14 cellular contexts compared by ENCODE assay signal in genomic region chr6:30323806-30324205, GRCh38. TPM values are rescaled to one million over a fixed set of nuclear protein-coding genes. Genes with fewer than 3 reads are reported as not detected.
DNase-seq lines count a peak whose midpoint lies in the region; ATAC-seq, FAIRE-seq and TF ChIP-seq lines count a peak whose summit lies in the region.
"Had no signal": no experiment of that assay in that cellular context is flagged by ENCODE, and none has a peak within 500 bp of the region (broad histone marks: within the 10 kb centered on the region; RNA-seq: fewer than 3 reads in every experiment).

No MANE protein-coding gene starts in this region.

- H3K36me3 Mint-ChIP-seq in brain: peaks cover 20% of the 10 kb centered on the region

- H3K36me3 ChIP-seq in HepG2 (replicated peaks in 1 of 2; ENCODE audit: control insufficient read depth in 1 of 2, insufficient read depth in 2 of 2, low read length in 2 of 2): peaks cover 3 to 14% of the 10 kb centered on the region in 2 experiments
- H3K36me3 ChIP-seq in right lobe of liver: no peaks in the 10 kb centered on the region
- no peaks in the 10 kb centered on the region for H3K36me3 ChIP-seq in smooth muscle cell (ENCODE audit: low read depth)

- in situ Hi-C loops in HepG2 (cut with HindIII; ENCODE audit: extremely low pct_ligation_motif_present, low pct_unique_long_range_greater_than_20kb): no loop called here

- H3K27ac Mint-ChIP-seq in brain: peak overlapping the region in 2 of 5 experiments; percentile 45 to 50

- H3K9me3 ChIP-seq in HepG2 (ENCODE audit: low read length) (no peaks in the 10 kb centered on the region), right lobe of liver (no peaks in the 10 kb centered on the region), smooth muscle cell (replicated peaks; ENCODE audit: low read depth) (no peaks in the 10 kb centered on the region)
- H3K9me3 ChIP-seq: mucosa of descending colon had no signal

- DNase-seq in HepG2 (ENCODE audit: low spot score) (no peak), right lobe of liver (no peak), OCI-M1 (lab: John Stamatoyannopoulos, UW) (peak; percentile 13), smooth muscle cell (lab: John Stamatoyannopoulos, UW; ENCODE audit: unreplicated experiment) (no peak), NCI-H2227 (lab: John Stamatoyannopoulos, UW; ENCODE audit: unreplicated experiment) (no peak), iPS-NIHi11 (ENCODE audit: low spot score) (no peak)
- DNase-seq: activated naive CD4-positive, alpha-beta T cell treated with anti-CD3 and anti-CD28 coated beads, Interleukin-2, amount 50 U/mL, for 16 hours; mucosa of descending colon; NCI-H1694; NCI-H82; stimulated activated CD4-positive, alpha-beta T cell treated with anti-CD3 and anti-CD28 coated beads, Interleukin-4, amount 100 ng/mL, for 4 hours had no signal

- BruUV-seq in HepG2 (replicated peaks; lab: Mats Ljungman, UMichigan): no TSS peak

- H4K20me1 ChIP-seq in HepG2 (ENCODE audit: insufficient read depth, low read length) (peaks cover 50% of the 10 kb centered on the region), smooth muscle cell (ENCODE audit: low read depth) (peaks cover 63% of the 10 kb centered on the region)

- peaks cover 6% of the 10 kb centered on the region for H3K27me3 Mint-ChIP-seq in brain
- H3K27me3 Mint-ChIP-seq: B cell had no signal

- H3K27me3 ChIP-seq in HepG2 (ENCODE audit: control insufficient read depth in 1 of 2, insufficient read depth in 2 of 2, low read length in 2 of 2) (no peaks in the 10 kb centered on the region; a peak in 1 of 5 replicates), right lobe of liver (no peaks in the 10 kb centered on the region), smooth muscle cell (ENCODE audit: low read depth) (no peaks in the 10 kb centered on the region)

- TF ChIP-seq EP300 in HepG2 (IDR thresholded peaks at IDR 0.05; ENCODE audit: low read depth in 2 of 2, low read length in 2 of 2) (no peak), HepG2 (CRISPR knock-in tag; IDR thresholded peaks at IDR 0.05; ENCODE audit: borderline replicate concordance) (no peak)

- FAIRE-seq in HepG2 (lab: Jason Lieb, UNC): no peak

- no peak overlapping the region for H3K9ac ChIP-seq in HepG2 (ENCODE audit: insufficient read depth, low read depth, low read length)
- peak overlapping the region; percentile 40 for H3K9ac ChIP-seq in smooth muscle cell (ENCODE audit: low read depth)

- H3K4me3 Mint-ChIP-seq in brain: peak overlapping the region; percentile 23 to 98 (median 97)

- H3K79me2 ChIP-seq in HepG2 (ENCODE audit: insufficient read depth, low read length): peaks cover 78% of the 10 kb centered on the region
- H3K79me2 ChIP-seq in smooth muscle cell (ENCODE audit: low read depth): peaks cover 70% of the 10 kb centered on the region

- H3K9me3 Mint-ChIP-seq in brain: no peaks in the 10 kb centered on the region

- H3K4me2 ChIP-seq in HepG2 (ENCODE audit: low read depth, low read length) (peak overlapping the region; percentile 100), smooth muscle cell (peak overlapping the region; percentile 98)

- no peak for ATAC-seq in HepG2
- ATAC-seq in right lobe of liver: no peak
- no peak for ATAC-seq in HG03139 (IDR thresholded peaks at IDR 0.05; ENCODE audit: unreplicated experiment)
- ATAC-seq: mucosa of descending colon had no signal

- WGBS in HepG2 (ENCODE audit: low lambda C conversion rate): 96% methylated on average over 1 of the region's 1 CpG
- WGBS in right lobe of liver (ENCODE audit: insufficient coverage, low coverage, low lambda C conversion rate, missing lambda C conversion rate): 100% methylated on average over 1 of the region's 1 CpG
- 92% methylated on average over 1 of the region's 1 CpG for WGBS in smooth muscle cell (ENCODE audit: low lambda C conversion rate)

- no peak for TF ChIP-seq CTCF in HepG2 (CRISPR knock-in tag; IDR thresholded peaks at IDR 0.05)
- no peak for TF ChIP-seq CTCF in right lobe of liver (IDR thresholded peaks at IDR 0.05)
- TF ChIP-seq CTCF in brain (conservative IDR thresholded peaks at IDR 0.05): no peak
- no peak for TF ChIP-seq CTCF in smooth muscle cell (IDR thresholded peaks at IDR 0.05; ENCODE audit: borderline replicate concordance, insufficient read depth, poor library complexity, severe bottlenecking)

- H2AFZ ChIP-seq in HepG2 (ENCODE audit: low read length): no peak overlapping the region
- H2AFZ ChIP-seq in smooth muscle cell (ENCODE audit: low read depth): no peak overlapping the region

- TF ChIP-seq RAD21 in HepG2 (CRISPR knock-in tag; IDR thresholded peaks at IDR 0.05): no peak

- CTCF ChIA-PET in HepG2 (lab: Yijun Ruan, JAX; ENCODE audit: low intra/inter-chr PET ratio, low total read pairs): no interaction called here

- peaks cover 4% of the 10 kb centered on the region for H3F3A ChIP-seq in smooth muscle cell (ENCODE audit: low read depth)

- intact Hi-C loops in HepG2 (cut with micrococcal nuclease; ENCODE audit: unreplicated experiment) (loop anchor here (10.0 kb wide), 1 partner anchor 89 kb away; no protein-coding TSS in a partner anchor), right lobe of liver (cut with DNase I) (no loop called here)

- H3K27ac ChIP-seq in HepG2 (ENCODE audit: extremely low read length, insufficient read depth, low read length) (no peak overlapping the region), right lobe of liver (no peak overlapping the region), smooth muscle cell (ENCODE audit: low read depth) (peak overlapping the region; percentile 100)

- H3K4me1 ChIP-seq in HepG2 (ENCODE audit: insufficient read depth, low read length) (peaks cover 72% of the 10 kb centered on the region), right lobe of liver (peaks cover 0 to 29% (median 4%) of the 10 kb centered on the region in 4 donors), smooth muscle cell (ENCODE audit: low read depth) (peaks cover 43% of the 10 kb centered on the region)

- H3K4me1 Mint-ChIP-seq in brain: peaks cover 85% of the 10 kb centered on the region

- no peak for TF ChIP-seq POLR2A in HepG2 (IDR thresholded peaks at IDR 0.05; ENCODE audit: insufficient read depth in 1 of 2, low read depth in 2 of 2, low read length in 2 of 2)
- no peak for TF ChIP-seq POLR2A in right lobe of liver (IDR thresholded peaks at IDR 0.05)

- POLR2A ChIA-PET in HepG2 (lab: Yijun Ruan, JAX): no interaction called here

- peak overlapping the region in 1 of 3 experiments; percentile 78; a peak in 2 of 6 replicates for H3K4me3 ChIP-seq in HepG2 (replicated peaks in 1 of 3; ENCODE audit: insufficient read depth in 1 of 3, low read depth in 2 of 3, low read length in 3 of 3)
- H3K4me3 ChIP-seq in right lobe of liver: no peak overlapping the region
- peak overlapping the region; percentile 92 for H3K4me3 ChIP-seq in smooth muscle cell
- H3K4me3 ChIP-seq: mucosa of descending colon had no signal

RNA-seq across cellular contexts. Expression of gene TRIM39, which starts 2.9 kb away (rescaled TPM):
- total RNA-seq in HepG2 (2016; rRNA removed; fragmentation: Illumina TruSeq; extraction: Trizol) (13.8 and 14.6 TPM in 2 replicates), right lobe of liver (1 to 10 TPM; 3.3 to 7.5 (median 5.7) TPM), smooth muscle cell (21.9 and 22.6 TPM in 2 replicates)
- 3.1 and 5.0 TPM in 2 replicates for total RNA-seq in HepG2 (2016; cell fraction: cytosol; rRNA removed; fragmentation: Illumina TruSeq; extraction: Trizol; ENCODE audit: low read depth)
- 12.0 and 15.3 TPM in 2 replicates for total RNA-seq in HepG2 (2016; cell fraction: insoluble cytoplasmic fraction; rRNA removed; fragmentation: Illumina TruSeq; extraction: Trizol)
- 11.0 and 12.4 TPM in 2 replicates for total RNA-seq in HepG2 (2016; cell fraction: membrane; rRNA removed; fragmentation: Illumina TruSeq; extraction: Trizol)
- total RNA-seq in HepG2 (2016; cell fraction: nucleus; rRNA removed; fragmentation: Illumina TruSeq; extraction: Trizol): 12.2 and 14.1 TPM in 2 replicates
- polyA plus RNA-seq in HepG2 (2011; rRNA removed) (7.7 and 8.6 TPM in 2 replicates), brain (ENCODE audit: insufficient read depth, low read depth, low replicate concordance) (13.8 TPM), smooth muscle cell (12.4 and 14.5 TPM in 2 replicates)
- polyA plus RNA-seq in HepG2 (2011; cell fraction: cytosol; rRNA removed): 5.6 and 5.9 TPM in 2 replicates
- polyA plus RNA-seq in HepG2 (2011; cell fraction: nucleus; rRNA removed): 22.1 and 24.6 TPM in 2 replicates
- polyA plus RNA-seq in HepG2 (2012): 7.8 and 8.9 TPM in 2 replicates
- polyA plus RNA-seq in HepG2 (2016; cell fraction: cytosol; fragmentation: Illumina TruSeq; extraction: Trizol; ENCODE audit: low read depth): 2.3 and 3.1 TPM in 2 replicates
- 9.9 and 11.6 TPM in 2 replicates for polyA plus RNA-seq in HepG2 (2016; cell fraction: insoluble cytoplasmic fraction; fragmentation: Illumina TruSeq; extraction: Trizol; ENCODE audit: low read depth)
- polyA plus RNA-seq in HepG2 (2016; cell fraction: membrane; fragmentation: Illumina TruSeq; extraction: Trizol; ENCODE audit: low read depth): 6.6 and 8.4 TPM in 2 replicates
- polyA plus RNA-seq in HepG2 (2016; cell fraction: nucleus; fragmentation: Illumina TruSeq; extraction: Trizol; ENCODE audit: insufficient read depth, low read depth): 26.6 and 28.1 TPM in 2 replicates
- 7.8 and 11.9 TPM in 2 replicates for polyA minus RNA-seq in HepG2 (2011; rRNA and poly(A)+ RNA removed; ENCODE audit: low replicate concordance)
- 6.3 and 7.6 TPM in 2 replicates for polyA minus RNA-seq in HepG2 (2011; cell fraction: cytosol; rRNA and poly(A)+ RNA removed)
- 13.6 and 16.1 TPM in 2 replicates for polyA minus RNA-seq in HepG2 (2011; cell fraction: nucleus; rRNA and poly(A)+ RNA removed)

RNA-seq across cellular contexts. Expression of gene RPP21, which starts 21.1 kb away (rescaled TPM):
- 38.4 and 53.1 TPM in 2 replicates for total RNA-seq in HepG2 (2016; rRNA removed; fragmentation: Illumina TruSeq; extraction: Trizol)
- 23.8 and 29.3 TPM in 2 replicates for total RNA-seq in HepG2 (2016; cell fraction: cytosol; rRNA removed; fragmentation: Illumina TruSeq; extraction: Trizol; ENCODE audit: low read depth)
- 41.8 and 52.5 TPM in 2 replicates for total RNA-seq in HepG2 (2016; cell fraction: insoluble cytoplasmic fraction; rRNA removed; fragmentation: Illumina TruSeq; extraction: Trizol)
- total RNA-seq in HepG2 (2016; cell fraction: membrane; rRNA removed; fragmentation: Illumina TruSeq; extraction: Trizol): 23.7 and 25.5 TPM in 2 replicates
- total RNA-seq in HepG2 (2016; cell fraction: nucleus; rRNA removed; fragmentation: Illumina TruSeq; extraction: Trizol): 26.2 and 34.9 TPM in 2 replicates
- polyA plus RNA-seq in HepG2 (2011; rRNA removed): 72.3 and 88.4 TPM in 2 replicates
- polyA plus RNA-seq in HepG2 (2011; cell fraction: cytosol; rRNA removed): 68.5 and 146 TPM in 2 replicates
- 170 and 172 TPM in 2 replicates for polyA plus RNA-seq in HepG2 (2011; cell fraction: nucleus; rRNA removed)
- 51.6 and 70.9 TPM in 2 replicates for polyA plus RNA-seq in HepG2 (2012)
- polyA plus RNA-seq in HepG2 (2016; cell fraction: cytosol; fragmentation: Illumina TruSeq; extraction: Trizol; ENCODE audit: low read depth): 46.1 and 56.4 TPM in 2 replicates
- polyA plus RNA-seq in HepG2 (2016; cell fraction: insoluble cytoplasmic fraction; fragmentation: Illumina TruSeq; extraction: Trizol; ENCODE audit: low read depth): 66.2 and 74.5 TPM in 2 replicates
- polyA plus RNA-seq in HepG2 (2016; cell fraction: membrane; fragmentation: Illumina TruSeq; extraction: Trizol; ENCODE audit: low read depth): 42.2 and 48.9 TPM in 2 replicates
- polyA plus RNA-seq in HepG2 (2016; cell fraction: nucleus; fragmentation: Illumina TruSeq; extraction: Trizol; ENCODE audit: insufficient read depth, low read depth): 94.8 and 101 TPM in 2 replicates
- 18.2 and 24.8 TPM in 2 replicates for polyA minus RNA-seq in HepG2 (2011; rRNA and poly(A)+ RNA removed; ENCODE audit: low replicate concordance)
- 15.3 and 17.1 TPM in 2 replicates for polyA minus RNA-seq in HepG2 (2011; cell fraction: cytosol; rRNA and poly(A)+ RNA removed)
- 8.4 and 9.3 TPM in 2 replicates for polyA minus RNA-seq in HepG2 (2011; cell fraction: nucleus; rRNA and poly(A)+ RNA removed)
- 10 to 100 TPM; 13.8 to 49.5 (median 16.3) TPM for total RNA-seq in right lobe of liver
- 135 TPM for polyA plus RNA-seq in brain (ENCODE audit: insufficient read depth, low read depth, low replicate concordance)
- 66.3 and 67.1 TPM in 2 replicates for total RNA-seq in smooth muscle cell
- 77.5 and 114 TPM in 2 replicates for polyA plus RNA-seq in smooth muscle cell
